ENCODE assay signal across 10 cellular contexts in genomic region chr5:25006734-25007133, GRCh38.
A peak's percentile ranks its signal among the peaks of the same experiment; 100 is the strongest.
DNase-seq lines count a peak whose midpoint lies in the region; ATAC-seq, FAIRE-seq and TF ChIP-seq lines count a peak whose summit lies in the region.
"Had no signal": no experiment of that assay in that cellular context is flagged by ENCODE, and none has a peak within 500 bp of the region (broad histone marks: within the 10 kb centered on the region; RNA-seq: fewer than 3 reads in every experiment).

No MANE protein-coding gene starts in this region.

- H3K27me3 Mint-ChIP-seq in activated CD8-positive, alpha-beta T cell treated with anti-CD3 and anti-CD28 coated beads for 36 hours = no peaks in the 10 kb centered on the region

- H3K9me1 ChIP-seq in K562 (ENCODE audit: control insufficient read depth, insufficient read depth, low read length) = no peaks in the 10 kb centered on the region

- H2AFZ ChIP-seq in K562 (ENCODE audit: low read depth, low read length) (no peak overlapping the region), smooth muscle cell (ENCODE audit: low read depth) (no peak overlapping the region)

- peaks cover 10% of the 10 kb centered on the region for H3K9me3 Mint-ChIP-seq in activated CD8-positive, alpha-beta T cell treated with anti-CD3 and anti-CD28 coated beads for 36 hours

- no peak for TF ChIP-seq POLR2A in K562 (conservative IDR thresholded peaks at IDR 0.05)

- no peak overlapping the region for H3K9ac ChIP-seq in K562 (ENCODE audit: insufficient read depth in 1 of 2, low read depth in 2 of 2, low read length in 2 of 2)
- no peak overlapping the region for H3K9ac ChIP-seq in smooth muscle cell (ENCODE audit: low read depth)

- CTCF ChIA-PET in K562 (lab: Yijun Ruan, JAX; ENCODE audit: low intra/inter-chr PET ratio) = no interaction called here
- CTCF ChIA-PET in activated CD8-positive, alpha-beta T cell treated with anti-CD3 and anti-CD28 coated beads for 36 hours (lab: Charles Lee) = no interaction called here

- intact Hi-C loops in K562 (cut with micrococcal nuclease) = no loop called here
- intact Hi-C loops in activated CD8-positive, alpha-beta T cell treated with anti-CD3 and anti-CD28 coated beads for 36 hours (cut with micrococcal nuclease) = no loop called here

- POLR2A ChIA-PET in K562 (lab: Yijun Ruan, JAX) = interaction anchor here (1.4 kb wide), 1 partner anchor 10 kb away, joined by 5 read pairs; no protein-coding TSS in a partner anchor
- POLR2A ChIA-PET in activated CD8-positive, alpha-beta T cell treated with anti-CD3 and anti-CD28 coated beads for 36 hours (lab: Charles Lee) = no interaction called here

- no peaks in the 10 kb centered on the region for H3K4me1 Mint-ChIP-seq in activated CD8-positive, alpha-beta T cell treated with anti-CD3 and anti-CD28 coated beads for 36 hours (ENCODE audit: low read depth)

- H3F3A ChIP-seq in smooth muscle cell (ENCODE audit: low read depth) = no peaks in the 10 kb centered on the region

- H3K4me3 Mint-ChIP-seq in activated CD8-positive, alpha-beta T cell treated with anti-CD3 and anti-CD28 coated beads for 36 hours = no peak overlapping the region

- no TSS peak for BruUV-seq in K562 (replicated peaks; lab: Mats Ljungman, UMichigan)

- no peaks in the 10 kb centered on the region for H3K36me3 ChIP-seq in K562 (ENCODE audit: control insufficient read depth, insufficient read depth, low read length)
- no peaks in the 10 kb centered on the region for H3K36me3 ChIP-seq in smooth muscle cell (ENCODE audit: low read depth)

- TF ChIP-seq EP300 in K562 (IDR thresholded peaks at IDR 0.05; ENCODE audit: low read length) = no peak

- no peaks in the 10 kb centered on the region for H3K27me3 ChIP-seq in K562 (ENCODE audit: control insufficient read depth in 2 of 2, insufficient read depth in 2 of 2, low read length in 2 of 2)
- H3K27me3 ChIP-seq in smooth muscle cell (ENCODE audit: low read depth) = no peaks in the 10 kb centered on the region

- H3K4me2 ChIP-seq in K562 (ENCODE audit: insufficient read depth, low read length) (no peak overlapping the region), smooth muscle cell (no peak overlapping the region)

- H3K27ac Mint-ChIP-seq in activated CD8-positive, alpha-beta T cell treated with anti-CD3 and anti-CD28 coated beads for 36 hours = no peak overlapping the region

- no peaks in the 10 kb centered on the region for H3K36me3 Mint-ChIP-seq in activated CD8-positive, alpha-beta T cell treated with anti-CD3 and anti-CD28 coated beads for 36 hours (ENCODE audit: low read depth)

- no peak overlapping the region for H3K4me3 ChIP-seq in K562
- no peak overlapping the region for H3K4me3 ChIP-seq in smooth muscle cell

- no peak for FAIRE-seq in K562 (lab: Jason Lieb, UNC)

- H4K20me1 ChIP-seq in K562 (replicated peaks; ENCODE audit: control insufficient read depth, insufficient read depth, low read length) = no peaks in the 10 kb centered on the region
- H4K20me1 ChIP-seq in smooth muscle cell (ENCODE audit: low read depth) = no peaks in the 10 kb centered on the region

- H3K4me1 ChIP-seq in K562 (replicated peaks in 1 of 2; ENCODE audit: control insufficient read depth in 2 of 2, insufficient read depth in 2 of 2, low read length in 2 of 2) = no peaks in the 10 kb centered on the region
- no peaks in the 10 kb centered on the region for H3K4me1 ChIP-seq in smooth muscle cell (ENCODE audit: low read depth)

- DNase-seq in NCI-H82 (lab: John Stamatoyannopoulos, UW) (peak; percentile 62), NCI-H82 treated with DMSO at 0.1 percent for 48 hours (lab: John Stamatoyannopoulos, UW; ENCODE audit: unreplicated experiment) (no peak), NCI-H526 treated with DMSO at 0.1 percent for 48 hours (lab: John Stamatoyannopoulos, UW) (peak; percentile 16), K562 (ENCODE audit: extremely low read depth in 1 of 4, low spot score in 3 of 4) (no peak), smooth muscle cell (lab: John Stamatoyannopoulos, UW; ENCODE audit: unreplicated experiment) (no peak)
- DNase-seq in activated CD8-positive, alpha-beta T cell treated with anti-CD3 and anti-CD28 coated beads for 36 hours = no peak
- DNase-seq: activated CD4-positive, CD25-positive, alpha-beta regulatory T cell treated with anti-CD3 and anti-CD28 coated beads, Interleukin-2, amount 50 U/mL, for 72 hours; effector CD4-positive, alpha-beta T cell had no signal

- no peak for TF ChIP-seq RAD21 in K562 (CRISPR knock-in tag; conservative IDR thresholded peaks at IDR 0.05 in 1 of 2, IDR thresholded peaks at IDR 0.05 in 1 of 2)

- TF ChIP-seq CTCF in K562 (IDR thresholded peaks at IDR 0.05 in 2 of 3, conservative IDR thresholded peaks at IDR 0.05 in 1 of 3; ENCODE audit: insufficient read depth in 2 of 3, low read depth in 1 of 3, low read length in 3 of 3) (no peak), smooth muscle cell (IDR thresholded peaks at IDR 0.05; ENCODE audit: borderline replicate concordance, insufficient read depth, poor library complexity, severe bottlenecking) (peak; percentile 35)
- TF ChIP-seq CTCF in activated CD8-positive, alpha-beta T cell treated with anti-CD3 and anti-CD28 coated beads for 36 hours (IDR thresholded peaks at IDR 0.05) = no peak

- ATAC-seq in K562 (no peak), GM18519 (IDR thresholded peaks at IDR 0.05; ENCODE audit: low FRiP score, unreplicated experiment) (no peak), HG03432 (IDR thresholded peaks at IDR 0.05; ENCODE audit: unreplicated experiment) (no peak)
- ATAC-seq in activated CD8-positive, alpha-beta T cell treated with anti-CD3 and anti-CD28 coated beads for 36 hours = no peak

- H3K79me2 ChIP-seq in K562 (ENCODE audit: control insufficient read depth, insufficient read depth, low read length) = no peaks in the 10 kb centered on the region
- no peaks in the 10 kb centered on the region for H3K79me2 ChIP-seq in smooth muscle cell (ENCODE audit: low read depth)

- H3K27ac ChIP-seq in K562 (ENCODE audit: extremely low read depth, low read depth, low read length) (no peak overlapping the region), smooth muscle cell (ENCODE audit: low read depth) (no peak overlapping the region)

- 7% methylated on average over 2 of the region's 2 CpGs for WGBS in K562 (ENCODE audit: insufficient coverage, low coverage, missing lambda C conversion rate)
- 52% methylated on average over 2 of the region's 2 CpGs for WGBS in smooth muscle cell (ENCODE audit: low lambda C conversion rate)

- H3K9me3 ChIP-seq in K562 (replicated peaks; ENCODE audit: control insufficient read depth, insufficient read depth, low read depth, low read length) (no peaks in the 10 kb centered on the region), smooth muscle cell (replicated peaks; ENCODE audit: low read depth) (no peaks in the 10 kb centered on the region)

- in situ Hi-C loops in K562 (cut with MboI) = no loop called here

TF ChIP-seq in K562, 482 proteins besides CTCF, POLR2A, EP300 and RAD21:
- TF ChIP-seq ZBTB34 (CRISPR knock-in tag; IDR thresholded peaks at IDR 0.05) (no peak), LCOR (CRISPR knock-in tag; IDR thresholded peaks at IDR 0.05) (no peak), NFIX (CRISPR knock-in tag; IDR thresholded peaks at IDR 0.05; ENCODE audit: low read depth) (peak; percentile 46; the same call in 1 of the 2 replicates), EZH2 (IDR thresholded peaks at IDR 0.05; ENCODE audit: borderline replicate concordance, low read depth, low read length) (no peak), ETV1 (tag; conservative IDR thresholded peaks at IDR 0.05; ENCODE audit: low read depth) (no peak), ARHGAP35 (IDR thresholded peaks at IDR 0.05; ENCODE audit: partially characterized antibody) (no peak), NFIC (IDR thresholded peaks at IDR 0.05) (peak; percentile 59; the same call in 1 of the 2 replicates)
TF ChIP-seq in K562: peak in this region for 2.

Comparison
In these comparisons a context has a peak if more than half of its experiments do, and no peak if none do; other contexts are left out.
1. DNase-seq: peak in NCI-H82 (single experiment) and NCI-H526 treated with DMSO at 0.1 percent for 48 hours (single experiment); none in NCI-H82 treated with DMSO at 0.1 percent for 48 hours (single experiment), K562 (0 of 4), smooth muscle cell (single experiment) and activated CD8-positive, alpha-beta T cell treated with anti-CD3 and anti-CD28 coated beads for 36 hours (single experiment).